8 cellular contexts compared by ENCODE assay signal in the genomic region with DNA sequence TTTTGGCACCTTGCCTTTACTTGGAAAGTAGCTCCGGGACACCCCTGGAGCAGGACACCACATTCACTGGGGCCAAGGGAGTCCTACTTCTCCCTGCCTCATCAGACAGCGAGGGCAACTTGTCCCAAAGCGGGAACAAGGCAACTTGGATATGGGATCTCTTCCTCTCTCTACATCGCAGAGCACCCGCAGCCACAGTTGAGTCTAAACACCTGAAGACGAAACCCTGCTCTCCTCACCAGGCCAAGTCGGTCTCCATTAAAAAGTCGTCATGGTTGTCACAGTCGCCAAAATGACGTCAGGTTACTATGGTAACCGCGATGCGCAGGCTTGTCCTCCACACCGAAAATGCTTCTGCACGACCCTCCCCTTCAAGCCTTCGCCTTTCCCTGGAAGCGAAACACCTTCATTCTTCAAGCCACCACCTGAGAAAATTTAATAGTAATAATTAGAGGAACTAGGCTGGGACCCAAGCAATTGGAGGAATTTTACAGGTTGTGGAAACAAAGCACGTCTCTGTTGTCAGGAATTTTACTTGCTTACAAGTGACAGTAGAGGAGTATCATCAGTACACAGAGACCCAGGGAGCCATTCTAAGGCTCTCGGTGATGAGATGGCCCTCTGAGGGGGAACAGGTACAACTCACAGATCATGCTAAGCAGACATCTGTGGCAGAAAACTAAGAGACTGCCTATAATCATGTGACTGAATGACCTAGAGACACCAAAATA. TPM values are rescaled to one million over a fixed set of nuclear protein-coding genes. Genes with fewer than 3 reads are reported as not detected.
DNase-seq lines count a peak whose midpoint lies in the region; TF ChIP-seq lines count a peak whose summit lies in the region.

No MANE protein-coding gene starts in this region.

- intact Hi-C loops in ovary (cut with DNase I): no loop called here

- no peaks in the 10 kb centered on the region for H3K27me3 ChIP-seq in ovary
- peaks cover 0 to 26% of the 10 kb centered on the region in 2 donors for H3K27me3 ChIP-seq in tibial nerve

- peaks cover 1% of the 10 kb centered on the region for H3K4me1 ChIP-seq in ovary (ENCODE audit: insufficient read depth)
- H3K4me1 ChIP-seq in tibial nerve: no peaks in the 10 kb centered on the region

- H3K27ac ChIP-seq in ovary (no peak overlapping the region), tibial nerve (peak overlapping the region in 1 of 4 donors; percentile 24)

- H3K9me3 ChIP-seq in ovary (no peaks in the 10 kb centered on the region), tibial nerve (no peaks in the 10 kb centered on the region)

- WGBS in ovary, 3 donors: 26 to 37% (median 29%) methylated on average over 19 of the region's 19 CpGs
- 15 to 21% methylated on average over 17 to 19 of the region's 19 CpGs for WGBS in tibial nerve, 2 donors

- TF ChIP-seq POLR2A in ovary (IDR thresholded peaks at IDR 0.05) (no peak), tibial nerve (IDR thresholded peaks at IDR 0.05) (no peak)

- TF ChIP-seq CTCF in GM12875 (IDR thresholded peaks at IDR 0.05; ENCODE audit: borderline replicate concordance, insufficient read depth, low read depth, low read length) (no peak), fibroblast of villous mesenchyme (IDR thresholded peaks at IDR 0.05; ENCODE audit: insufficient read depth, low read depth, low read length) (no peak), ovary (IDR thresholded peaks at IDR 0.05) (no peak), tibial nerve (IDR thresholded peaks at IDR 0.05) (no peak)

- DNase-seq in HCEC 1CT: peak; percentile 59
- peak; percentile 79 for DNase-seq in NCI-H2107 treated with DMSO at 0.1 percent for 48 hours (lab: John Stamatoyannopoulos, UW; ENCODE audit: unreplicated experiment)
- DNase-seq in activated T-cell treated with anti-CD3 and anti-CD28 coated beads, Interleukin-2, amount 50 U/mL, for 48 hours: peak; percentile 72 to 76
- peak; percentile 38 for DNase-seq in fibroblast of villous mesenchyme (ENCODE audit: low read depth)
- peak in 3 of 5 donors; percentile 44 to 48 (median 45) for DNase-seq in ovary
- DNase-seq in tibial nerve (ENCODE audit: low spot score in 2 of 2): peak in 1 of 2 donors; percentile 40
- DNase-seq in foreskin melanocyte: no peak

- H3K36me3 ChIP-seq in ovary: no peaks in the 10 kb centered on the region
- no peaks in the 10 kb centered on the region for H3K36me3 ChIP-seq in tibial nerve

- peak overlapping the region; percentile 69 for H3K4me3 ChIP-seq in GM12875 (ENCODE audit: low read depth, low read length)
- H3K4me3 ChIP-seq in fibroblast of villous mesenchyme (ENCODE audit: low read depth, low read length): peak overlapping the region; percentile 44
- H3K4me3 ChIP-seq in ovary: no peak overlapping the region
- peak overlapping the region; percentile 10 to 42 (median 21) for H3K4me3 ChIP-seq in tibial nerve

- no peak for TF ChIP-seq EP300 in ovary (IDR thresholded peaks at IDR 0.05)
- TF ChIP-seq EP300 in tibial nerve (IDR thresholded peaks at IDR 0.05): no peak

RNA-seq across cellular contexts. Expression of a gene that starts 30.5 kb away (rescaled TPM):
- total RNA-seq in fibroblast of villous mesenchyme: 41.6 and 45.3 TPM in 2 replicates
- 100 to 1,000 TPM; 333 to 772 (median 462) TPM for total RNA-seq in ovary
- 1,000 to 10,000 TPM in 1 of 2 donors, 100 to 1,000 TPM in 1; 942 to 1,592 TPM for polyA plus RNA-seq in ovary
- 100 to 1,000 TPM; 164 to 453 (median 204) TPM for total RNA-seq in tibial nerve

RNA-seq across cellular contexts. Expression of a gene that starts 35.6 kb away (rescaled TPM):
- total RNA-seq in fibroblast of villous mesenchyme (0.32 and 0.43 TPM in 2 replicates), ovary (1 to 10 TPM in 6 of 7 donors, under 1 TPM in 1; 0.81 to 7.4 (median 5.1) TPM), tibial nerve (1 to 10 TPM in 3 of 4 donors, under 1 TPM in 1; 0.39 to 8.7 (median 3.4) TPM)
- polyA plus RNA-seq in ovary: 1 to 10 TPM; 1.9 to 2.5 TPM

RNA-seq across cellular contexts. Expression of a gene that starts 52.9 kb away (rescaled TPM):
- total RNA-seq in fibroblast of villous mesenchyme (10.6 and 19.4 TPM in 2 replicates), ovary (100 to 1,000 TPM in 4 of 7 donors, 10 to 100 TPM in 3; 67.8 to 150 (median 118) TPM), tibial nerve (10 to 100 TPM; 23.4 to 52.7 (median 37.1) TPM)
- 100 to 1,000 TPM; 146 to 195 TPM for polyA plus RNA-seq in ovary
